ENCODE assay signal across 8 cellular contexts in the genomic region with DNA sequence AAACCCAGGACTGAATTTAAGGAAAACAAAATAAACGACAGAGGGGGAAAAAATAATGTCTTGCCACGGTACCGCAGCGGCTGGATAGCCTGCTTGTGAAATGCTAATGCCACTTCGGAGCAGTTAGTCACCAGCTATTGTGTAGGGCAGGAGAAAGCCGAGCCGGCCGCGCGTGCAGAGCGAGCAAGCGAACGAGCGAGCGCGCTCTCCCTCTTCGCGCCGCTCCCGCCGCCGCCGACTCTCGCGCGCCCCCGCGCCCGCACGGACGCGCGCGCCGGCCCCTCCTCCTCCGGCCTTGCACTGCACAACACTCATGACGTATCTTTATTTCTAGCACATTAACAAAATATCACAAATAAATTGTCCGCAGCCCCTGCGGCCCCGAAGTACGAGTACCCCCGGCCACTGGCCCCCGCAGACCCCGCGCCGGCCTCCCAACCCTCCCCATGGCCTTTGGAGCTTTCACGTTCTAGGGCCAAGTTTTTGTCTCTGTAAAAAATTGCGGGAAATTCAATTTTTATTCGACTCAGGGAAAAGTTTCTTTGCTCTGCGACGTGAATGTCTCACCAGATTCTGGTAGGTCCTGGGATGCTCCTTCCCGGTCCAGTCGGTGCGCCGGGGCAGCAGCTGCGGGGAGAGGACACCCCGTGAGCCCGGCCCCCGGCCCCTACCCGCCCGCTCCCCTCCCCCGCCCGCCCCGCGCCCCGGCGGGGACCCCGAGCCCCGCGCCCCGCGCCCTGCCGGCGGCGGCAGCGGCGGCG. TPM values are rescaled to one million over a fixed set of nuclear protein-coding genes. Genes with fewer than 3 reads are reported as not detected.
A peak's percentile ranks its signal among the peaks of the same experiment; 100 is the strongest.
DNase-seq lines count a peak whose midpoint lies in the region; ATAC-seq, FAIRE-seq and TF ChIP-seq lines count a peak whose summit lies in the region.

No MANE protein-coding gene starts in this region.

- no peaks in the 10 kb centered on the region for H3K9me3 ChIP-seq in HepG2 (ENCODE audit: low read length)

- 3% methylated on average over 24 of the region's 78 CpGs for WGBS in HepG2 (ENCODE audit: low lambda C conversion rate)

- no peak overlapping the region for H2AFZ ChIP-seq in HepG2 (ENCODE audit: low read length)

- no peak for FAIRE-seq in HepG2 (lab: Jason Lieb, UNC)

- H3K27me3 ChIP-seq in HepG2 (ENCODE audit: control insufficient read depth in 1 of 2, insufficient read depth in 2 of 2, low read length in 2 of 2), result no peaks in the 10 kb centered on the region; a peak in 1 of 5 replicates

- TF ChIP-seq CTCF in C4-2B (conservative IDR thresholded peaks at IDR 0.05) (no peak), HepG2 (CRISPR knock-in tag; IDR thresholded peaks at IDR 0.05) (no peak)

- no TSS peak for BruUV-seq in HepG2 (replicated peaks; lab: Mats Ljungman, UMichigan)

- POLR2A ChIA-PET in HepG2 (lab: Yijun Ruan, JAX), result interaction anchor here (1.3 kb wide), 2 partner anchors 10 to 28 kb away, joined by 4 read pairs; no protein-coding TSS in a partner anchor

- TF ChIP-seq POLR2A in HepG2 (IDR thresholded peaks at IDR 0.05; ENCODE audit: insufficient read depth in 1 of 2, low read depth in 2 of 2, low read length in 2 of 2), result peak in 1 of 2 experiments; percentile 60; a peak in 2 of 4 replicates

- H3K9ac ChIP-seq in HepG2 (ENCODE audit: insufficient read depth, low read depth, low read length), result peak overlapping the region; percentile 83

- H3K4me3 ChIP-seq in HepG2 (replicated peaks in 1 of 3; ENCODE audit: insufficient read depth in 1 of 3, low read depth in 2 of 3, low read length in 3 of 3), result peak overlapping the region; percentile 64 to 98 (median 83)

- H3K4me1 ChIP-seq in HepG2 (ENCODE audit: insufficient read depth, low read length), result peaks cover 32% of the 10 kb centered on the region

- H3K27ac ChIP-seq in C4-2B, result peak overlapping the region; percentile 90
- peak overlapping the region; percentile 92 for H3K27ac ChIP-seq in HepG2 (ENCODE audit: extremely low read length, insufficient read depth, low read length)

- peaks cover 0 to 6% of the 10 kb centered on the region in 2 experiments; a peak in 2 of 5 replicates for H3K36me3 ChIP-seq in HepG2 (replicated peaks in 1 of 2; ENCODE audit: control insufficient read depth in 1 of 2, insufficient read depth in 2 of 2, low read length in 2 of 2)

- peak; percentile 89 for DNase-seq in NCI-H526 treated with DMSO at 0.1 percent for 48 hours (lab: John Stamatoyannopoulos, UW)
- DNase-seq in activated CD4-positive, alpha-beta T cell treated with anti-CD3 and anti-CD28 coated beads, Interleukin-2, amount 50 U/mL, for 1 hour, result peak; percentile 85
- DNase-seq in dedifferentiated amniotic fluid mesenchymal stem cell (ENCODE audit: extremely low spot score), result peak; percentile 91
- DNase-seq in HepG2 (ENCODE audit: low spot score), result peak; percentile 83
- DNase-seq in stimulated activated CD4-positive, alpha-beta T cell treated with anti-CD3 and anti-CD28 coated beads, Interleukin-2, amount 100 ng/mL, for 4 hours (ENCODE audit: low read depth), result peak; percentile 80

- peaks cover 50% of the 10 kb centered on the region for H3K79me2 ChIP-seq in HepG2 (ENCODE audit: insufficient read depth, low read length)

- TF ChIP-seq EP300 in HepG2 (IDR thresholded peaks at IDR 0.05; ENCODE audit: low read depth in 2 of 2, low read length in 2 of 2) (no peak), HepG2 (CRISPR knock-in tag; IDR thresholded peaks at IDR 0.05; ENCODE audit: borderline replicate concordance) (no peak)

- CTCF ChIA-PET in HepG2 (lab: Yijun Ruan, JAX; ENCODE audit: low intra/inter-chr PET ratio, low total read pairs), result no interaction called here

- H4K20me1 ChIP-seq in HepG2 (ENCODE audit: insufficient read depth, low read length), result peaks cover 17% of the 10 kb centered on the region

- intact Hi-C loops in HepG2 (cut with micrococcal nuclease; ENCODE audit: unreplicated experiment), result loop anchor here (5.0 to 10.0 kb wide), 5 partner anchors 45 to 925 kb away; partner anchors contain the start of genes IRAK1BP1, LCA5 and TTK

- no peak for TF ChIP-seq RAD21 in HepG2 (CRISPR knock-in tag; IDR thresholded peaks at IDR 0.05)

- in situ Hi-C loops in HepG2 (cut with HindIII; ENCODE audit: extremely low pct_ligation_motif_present, low pct_unique_long_range_greater_than_20kb), result no loop called here

- ATAC-seq in GM19372 (IDR thresholded peaks at IDR 0.05; ENCODE audit: low read depth, unreplicated experiment), result peak; percentile 48
- peak; percentile 43 for ATAC-seq in HG03521 (IDR thresholded peaks at IDR 0.05; ENCODE audit: unreplicated experiment)
- peak; percentile 80 for ATAC-seq in HepG2

- peak overlapping the region; percentile 87 for H3K4me2 ChIP-seq in HepG2 (ENCODE audit: low read depth, low read length)

TF ChIP-seq in HepG2, 621 proteins besides CTCF, POLR2A, EP300 and RAD21 (continues in another document):
- TF ChIP-seq CCDC6 (CRISPR knock-in tag; IDR thresholded peaks at IDR 0.05), result no peak
- no peak for TF ChIP-seq MEIS1 (CRISPR knock-in tag; IDR thresholded peaks at IDR 0.05; ENCODE audit: borderline replicate concordance)
- peak; percentile 83 for TF ChIP-seq RBFOX2 (IDR thresholded peaks at IDR 0.05; ENCODE audit: low read depth, low read length)
- TF ChIP-seq BHLHE40 (IDR thresholded peaks at IDR 0.05; ENCODE audit: low read length), result 0 out of 2 replicates have a peak, but pooled peaks have one; percentile 54
- TF ChIP-seq KMT2A (CRISPR knock-in tag; IDR thresholded peaks at IDR 0.05), result peak; percentile 91
- TF ChIP-seq GMEB1 (CRISPR knock-in tag; IDR thresholded peaks at IDR 0.05; ENCODE audit: borderline replicate concordance), result no peak; the same call in 1 of the 2 replicates
- TF ChIP-seq HOXA3 (CRISPR knock-in tag; IDR thresholded peaks at IDR 0.05), result peak; percentile 60; the same call in 1 of the 2 replicates
- TF ChIP-seq ZBTB38 (CRISPR knock-in tag; IDR thresholded peaks at IDR 0.05), result peak; percentile 52; the same call in 1 of the 2 replicates

RNA-seq across cellular contexts. Expression of gene PHIP, which starts 1.0 kb away (rescaled TPM):
- total RNA-seq in HepG2 (2016; rRNA removed; fragmentation: Illumina TruSeq; extraction: Trizol), result 23.5 and 36.0 TPM in 2 replicates
- 5.8 and 5.9 TPM in 2 replicates for total RNA-seq in HepG2 (2016; cell fraction: cytosol; rRNA removed; fragmentation: Illumina TruSeq; extraction: Trizol; ENCODE audit: low read depth)
- total RNA-seq in HepG2 (2016; cell fraction: insoluble cytoplasmic fraction; rRNA removed; fragmentation: Illumina TruSeq; extraction: Trizol), result 22.7 and 33.7 TPM in 2 replicates
- 6.2 and 7.7 TPM in 2 replicates for total RNA-seq in HepG2 (2016; cell fraction: membrane; rRNA removed; fragmentation: Illumina TruSeq; extraction: Trizol)
- total RNA-seq in HepG2 (2016; cell fraction: nucleus; rRNA removed; fragmentation: Illumina TruSeq; extraction: Trizol), result 60.3 and 61.0 TPM in 2 replicates
- 5.3 and 6.5 TPM in 2 replicates for polyA plus RNA-seq in HepG2 (2011; rRNA removed)
- 1.9 and 2.7 TPM in 2 replicates for polyA plus RNA-seq in HepG2 (2011; cell fraction: cytosol; rRNA removed)
- polyA plus RNA-seq in HepG2 (2011; cell fraction: nucleus; rRNA removed), result 11.2 and 12.3 TPM in 2 replicates
- polyA plus RNA-seq in HepG2 (2012), result 11.8 and 14.6 TPM in 2 replicates
- polyA plus RNA-seq in HepG2 (2016; cell fraction: cytosol; fragmentation: Illumina TruSeq; extraction: Trizol; ENCODE audit: low read depth), result 0.29 and 0.36 TPM in 2 replicates
- polyA plus RNA-seq in HepG2 (2016; cell fraction: insoluble cytoplasmic fraction; fragmentation: Illumina TruSeq; extraction: Trizol; ENCODE audit: low read depth), result 14.4 and 15.1 TPM in 2 replicates
- 0.94 and 1.2 TPM in 2 replicates for polyA plus RNA-seq in HepG2 (2016; cell fraction: membrane; fragmentation: Illumina TruSeq; extraction: Trizol; ENCODE audit: low read depth)
- polyA plus RNA-seq in HepG2 (2016; cell fraction: nucleus; fragmentation: Illumina TruSeq; extraction: Trizol; ENCODE audit: insufficient read depth, low read depth), result 48.0 and 52.8 TPM in 2 replicates
- 10.0 and 19.3 TPM in 2 replicates for polyA minus RNA-seq in HepG2 (2011; rRNA and poly(A)+ RNA removed; ENCODE audit: low replicate concordance)
- polyA minus RNA-seq in HepG2 (2011; cell fraction: cytosol; rRNA and poly(A)+ RNA removed), result 15.4 and 16.9 TPM in 2 replicates
- polyA minus RNA-seq in HepG2 (2011; cell fraction: nucleus; rRNA and poly(A)+ RNA removed), result 103 and 105 TPM in 2 replicates

Comparison
In these comparisons a context has a peak if more than half of its experiments do, and no peak if none do; other contexts are left out.
1. Peak in every context shown above with its lines: DNase-seq, ATAC-seq, H3K4me3 ChIP-seq and H3K27ac ChIP-seq.